ENCODE assay signal across 8 cellular contexts in the genomic region with DNA sequence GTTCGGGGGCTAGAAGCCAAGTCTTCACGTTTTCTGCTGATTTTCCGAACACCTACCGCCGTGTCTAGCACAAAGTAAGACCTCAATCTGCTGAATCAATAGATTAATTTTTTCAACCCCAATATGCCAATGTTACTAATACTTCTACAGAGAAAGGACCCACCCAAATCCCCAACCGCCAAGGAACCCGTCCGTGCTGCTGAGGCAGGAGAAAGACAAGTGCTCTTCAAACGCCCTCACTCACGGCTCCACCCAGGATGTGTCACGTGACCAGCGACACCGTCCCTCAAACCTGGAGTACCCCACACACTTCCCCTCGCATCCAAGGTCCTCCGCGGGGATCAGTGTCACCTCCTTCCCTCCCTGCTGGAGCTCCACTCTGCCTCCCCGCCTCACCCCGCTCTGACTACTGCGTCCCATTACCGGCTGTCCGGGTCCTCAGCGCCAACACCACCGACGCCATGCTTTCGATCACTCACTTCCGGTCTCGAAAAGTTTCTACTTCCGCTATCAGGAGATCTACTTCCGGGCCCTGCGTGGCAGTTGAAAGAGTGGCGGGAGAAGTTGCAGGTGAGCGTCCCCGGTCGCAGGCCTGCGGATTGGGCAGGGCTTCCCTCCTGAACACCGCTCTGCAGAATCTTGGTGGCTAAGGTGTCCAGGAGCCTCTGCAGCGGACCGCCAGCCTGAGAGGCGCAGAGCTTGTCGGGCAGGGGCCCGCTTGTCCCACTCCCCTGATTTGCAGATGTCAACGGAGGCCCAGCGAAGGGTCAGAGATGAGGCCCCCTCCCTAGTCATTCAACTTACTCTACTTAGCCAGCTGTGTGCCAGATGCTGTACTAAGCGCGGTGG. TPM values are rescaled to one million over a fixed set of nuclear protein-coding genes. Genes with fewer than 3 reads are reported as not detected.
DNase-seq lines count a peak whose midpoint lies in the region; ATAC-seq and TF ChIP-seq lines count a peak whose summit lies in the region.

A gene with protein sequence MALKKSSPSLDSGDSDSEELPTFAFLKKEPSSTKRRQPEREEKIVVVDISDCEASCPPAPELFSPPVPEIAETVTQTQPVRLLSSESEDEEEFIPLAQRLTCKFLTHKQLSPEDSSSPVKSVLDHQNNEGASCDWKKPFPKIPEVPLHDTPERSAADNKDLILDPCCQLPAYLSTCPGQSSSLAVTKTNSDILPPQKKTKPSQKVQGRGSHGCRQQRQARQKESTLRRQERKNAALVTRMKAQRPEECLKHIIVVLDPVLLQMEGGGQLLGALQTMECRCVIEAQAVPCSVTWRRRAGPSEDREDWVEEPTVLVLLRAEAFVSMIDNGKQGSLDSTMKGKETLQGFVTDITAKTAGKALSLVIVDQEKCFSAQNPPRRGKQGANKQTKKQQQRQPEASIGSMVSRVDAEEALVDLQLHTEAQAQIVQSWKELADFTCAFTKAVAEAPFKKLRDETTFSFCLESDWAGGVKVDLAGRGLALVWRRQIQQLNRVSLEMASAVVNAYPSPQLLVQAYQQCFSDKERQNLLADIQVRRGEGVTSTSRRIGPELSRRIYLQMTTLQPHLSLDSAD (plus strand): TSS at position 522 of the 849 bp plus-strand sequence. CDS start 1,980 bp downstream, outside the sequence.
A gene (minus strand): TSS at position 477 of the 849 bp plus-strand sequence. CDS start 14 bp downstream, at position 463.

- no peak for TF ChIP-seq CTCF in colonic mucosa (IDR thresholded peaks at IDR 0.05)

- peak within 1 kb of the TSS; percentile 70 for H3K27ac ChIP-seq in colonic mucosa

- no peaks in the 10 kb centered on the region for H3K27me3 ChIP-seq in colonic mucosa

- peaks cover 9% of the 10 kb centered on the region for H3K36me3 ChIP-seq in colonic mucosa

- ATAC-seq in HG03432 (IDR thresholded peaks at IDR 0.05; ENCODE audit: unreplicated experiment), result peak; percentile 86

- TF ChIP-seq POLR2A in GM19099 (IDR thresholded peaks at IDR 0.05; ENCODE audit: extremely low read depth, insufficient read length, low read depth), result peak; percentile 95

- no peaks in the 10 kb centered on the region for H3K9me3 ChIP-seq in colonic mucosa

- peak; percentile 94 for DNase-seq in AG20443 (ENCODE audit: low spot score)
- peak; percentile 98 for DNase-seq in NCI-H510A treated with DMSO at 0.1 percent for 48 hours (lab: John Stamatoyannopoulos, UW)
- peak; percentile 81 to 84 for DNase-seq in activated CD4-positive, alpha-beta T cell treated with anti-CD3 and anti-CD28 coated beads for 4 hours
- peak; percentile 92 for DNase-seq in colonic mucosa
- DNase-seq in left kidney (ENCODE audit: low read depth, low spot score), result peak; percentile 97
- DNase-seq in stimulated activated CD4-positive, alpha-beta T cell treated with anti-CD3 and anti-CD28 coated beads, Interleukin-2, amount 100 ng/mL, for 24 hours, result peak; percentile 83 to 84

- intact Hi-C loops in colonic mucosa (cut with DNase I), result no loop called here

- H3K4me3 ChIP-seq in colonic mucosa, result peak within 1 kb of the TSS; percentile 56

- peaks cover 12% of the 10 kb centered on the region for H3K4me1 ChIP-seq in colonic mucosa

- H3K9ac ChIP-seq in colonic mucosa (ENCODE audit: low read depth in 2 of 2, low read length in 2 of 2), result peak within 1 kb of the TSS; percentile 60 to 87

RNA-seq across cellular contexts. Expression of the first gene that starts in this region (rescaled TPM):
- total RNA-seq in colonic mucosa, result 10 to 100 TPM in 1 of 2 donors, 1 to 10 TPM in 1; 1.8 to 10.1 TPM

RNA-seq across cellular contexts. Expression of the second gene that starts in this region (rescaled TPM):
- 100 to 1,000 TPM in 1 of 2 donors, 10 to 100 TPM in 1; 71.7 to 135 TPM for total RNA-seq in colonic mucosa

Comparison
In these comparisons a context has a peak if more than half of its experiments do, and no peak if none do; other contexts are left out.
1. Peak in every context shown above with its lines: DNase-seq, ATAC-seq, H3K4me3 ChIP-seq and H3K27ac ChIP-seq.